1 cellular context compared by ENCODE assay signal in genomic region chr20:381581-382290, GRCh38.
TF ChIP-seq lines count a peak whose summit lies in the region.

No MANE protein-coding gene starts in this region.

TF ChIP-seq in HepG2, 621 proteins besides CTCF, POLR2A, EP300 and RAD21 (continued from another document and continues in another):
- TF ChIP-seq ZNF280B (CRISPR knock-in tag; IDR thresholded peaks at IDR 0.05; ENCODE audit: borderline replicate concordance) (peak; percentile 46; the same call in 1 of the 2 replicates), KLF11 (CRISPR knock-in tag; IDR thresholded peaks at IDR 0.05) (no peak), ZBTB26 (CRISPR knock-in tag; IDR thresholded peaks at IDR 0.05; ENCODE audit: borderline replicate concordance) (0 out of 2 replicates have a peak, but pooled peaks have one; percentile 15), MEIS1 (CRISPR knock-in tag; IDR thresholded peaks at IDR 0.05; ENCODE audit: borderline replicate concordance) (no peak; the same call in 1 of the 2 replicates), DMTF1 (CRISPR knock-in tag; IDR thresholded peaks at IDR 0.05) (no peak), CBFB (CRISPR knock-in tag; IDR thresholded peaks at IDR 0.05) (peak; percentile 61; the same call in 1 of the 2 replicates), MLLT10 (CRISPR knock-in tag; IDR thresholded peaks at IDR 0.05) (peak; percentile 66; the same call in 1 of the 2 replicates), CBX2 (IDR thresholded peaks at IDR 0.05; ENCODE audit: low read depth, low read length) (no peak), CBX2 (CRISPR knock-in tag; IDR thresholded peaks at IDR 0.05; ENCODE audit: low read depth) (no peak), SSRP1 (CRISPR knock-in tag; IDR thresholded peaks at IDR 0.05) (peak; percentile 91), RXRA (CRISPR knock-in tag; IDR thresholded peaks at IDR 0.05) (peak; percentile 29; the same call in 1 of the 2 replicates), SMC3 (IDR thresholded peaks at IDR 0.05; ENCODE audit: low read length) (no peak), GZF1 (CRISPR knock-in tag; IDR thresholded peaks at IDR 0.05) (peak; percentile 59; the same call in 1 of the 2 replicates), ZNF605 (CRISPR knock-in tag; IDR thresholded peaks at IDR 0.05) (no peak), CHD2 (IDR thresholded peaks at IDR 0.05; ENCODE audit: low read depth, low read length) (no peak; the same call in 1 of the 2 replicates), ZNF678 (CRISPR knock-in tag; IDR thresholded peaks at IDR 0.05) (peak; percentile 84; the same call in 1 of the 2 replicates), ZNF329 (CRISPR knock-in tag; IDR thresholded peaks at IDR 0.05; ENCODE audit: low read depth) (0 out of 2 replicates have a peak, but pooled peaks have one; percentile 41), SOX5 (CRISPR knock-in tag; IDR thresholded peaks at IDR 0.05; ENCODE audit: borderline replicate concordance) (0 out of 2 replicates have a peak, but pooled peaks have one; percentile 30), MAFF (IDR thresholded peaks at IDR 0.05; ENCODE audit: low read depth, low read length) (no peak), CBX5 (CRISPR knock-in tag; IDR thresholded peaks at IDR 0.05; ENCODE audit: borderline replicate concordance) (peak; percentile 43; the same call in 1 of the 2 replicates), ZNF788 (CRISPR knock-in tag; IDR thresholded peaks at IDR 0.05; ENCODE audit: borderline replicate concordance) (peak; percentile 90; the same call in 1 of the 2 replicates), MIXL1 (CRISPR knock-in tag; IDR thresholded peaks at IDR 0.05) (peak; percentile 65), ZNF639 (CRISPR knock-in tag; conservative IDR thresholded peaks at IDR 0.05) (0 out of 2 replicates have a peak, but pooled peaks have one; percentile 2), GABPB1 (CRISPR knock-in tag; IDR thresholded peaks at IDR 0.05) (peak; percentile 82), ZBTB20 (CRISPR knock-in tag; IDR thresholded peaks at IDR 0.05; ENCODE audit: borderline replicate concordance, low read depth) (0 out of 2 replicates have a peak, but pooled peaks have one; percentile 47), ZBTB33 (CRISPR knock-in tag; IDR thresholded peaks at IDR 0.05) (no peak), IRF1 (CRISPR knock-in tag; IDR thresholded peaks at IDR 0.05; ENCODE audit: low read depth) (0 out of 2 replicates have a peak, but pooled peaks have one; percentile 24), ZKSCAN1 (IDR thresholded peaks at IDR 0.05; ENCODE audit: low read length) (no peak), PAF1 (CRISPR knock-in tag; IDR thresholded peaks at IDR 0.05) (peak; percentile 86), FOXO4 (CRISPR knock-in tag; conservative IDR thresholded peaks at IDR 0.05) (no peak), ZNF431 (CRISPR knock-in tag; IDR thresholded peaks at IDR 0.05; ENCODE audit: borderline replicate concordance, low read depth) (peak; percentile 52; the same call in 1 of the 2 replicates), ZNF432 (CRISPR knock-in tag; IDR thresholded peaks at IDR 0.05; ENCODE audit: borderline replicate concordance) (no peak), ZNF138 (CRISPR knock-in tag; IDR thresholded peaks at IDR 0.05; ENCODE audit: low read depth) (peak; percentile 70; the same call in 1 of the 2 replicates), ATRX (CRISPR knock-in tag; IDR thresholded peaks at IDR 0.05; ENCODE audit: borderline replicate concordance) (no peak), ZNF883 (CRISPR knock-in tag; IDR thresholded peaks at IDR 0.05; ENCODE audit: not compliant biosample characterization) (no peak), ZSCAN21 (CRISPR knock-in tag; IDR thresholded peaks at IDR 0.05; ENCODE audit: borderline replicate concordance) (peak; percentile 57), SAFB2 (CRISPR knock-in tag; IDR thresholded peaks at IDR 0.05; ENCODE audit: borderline replicate concordance, low read depth) (peak; percentile 94), BRF2 (CRISPR knock-in tag; IDR thresholded peaks at IDR 0.05) (peak; percentile 69; the same call in 1 of the 2 replicates), TBX3 (IDR thresholded peaks at IDR 0.05; ENCODE audit: borderline replicate concordance) (no peak), ZNF557 (CRISPR knock-in tag; IDR thresholded peaks at IDR 0.05) (peak; percentile 86; the same call in 1 of the 2 replicates), ZNF558 (CRISPR knock-in tag; IDR thresholded peaks at IDR 0.05; ENCODE audit: borderline replicate concordance) (peak; percentile 76; the same call in 1 of the 2 replicates)
- TF ChIP-seq, protein P1, sequence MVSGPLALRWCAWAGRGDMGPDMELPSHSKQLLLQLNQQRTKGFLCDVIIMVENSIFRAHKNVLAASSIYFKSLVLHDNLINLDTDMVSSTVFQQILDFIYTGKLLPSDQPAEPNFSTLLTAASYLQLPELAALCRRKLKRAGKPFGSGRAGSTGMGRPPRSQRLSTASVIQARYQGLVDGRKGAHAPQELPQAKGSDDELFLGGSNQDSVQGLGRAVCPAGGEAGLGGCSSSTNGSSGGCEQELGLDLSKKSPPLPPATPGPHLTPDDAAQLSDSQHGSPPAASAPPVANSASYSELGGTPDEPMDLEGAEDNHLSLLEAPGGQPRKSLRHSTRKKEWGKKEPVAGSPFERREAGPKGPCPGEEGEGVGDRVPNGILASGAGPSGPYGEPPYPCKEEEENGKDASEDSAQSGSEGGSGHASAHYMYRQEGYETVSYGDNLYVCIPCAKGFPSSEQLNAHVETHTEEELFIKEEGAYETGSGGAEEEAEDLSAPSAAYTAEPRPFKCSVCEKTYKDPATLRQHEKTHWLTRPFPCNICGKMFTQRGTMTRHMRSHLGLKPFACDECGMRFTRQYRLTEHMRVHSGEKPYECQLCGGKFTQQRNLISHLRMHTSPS (CRISPR knock-in tag; IDR thresholded peaks at IDR 0.05; ENCODE audit: low read depth), result peak; percentile 55; the same call in 1 of the 2 replicates
- TF ChIP-seq, protein P2, sequence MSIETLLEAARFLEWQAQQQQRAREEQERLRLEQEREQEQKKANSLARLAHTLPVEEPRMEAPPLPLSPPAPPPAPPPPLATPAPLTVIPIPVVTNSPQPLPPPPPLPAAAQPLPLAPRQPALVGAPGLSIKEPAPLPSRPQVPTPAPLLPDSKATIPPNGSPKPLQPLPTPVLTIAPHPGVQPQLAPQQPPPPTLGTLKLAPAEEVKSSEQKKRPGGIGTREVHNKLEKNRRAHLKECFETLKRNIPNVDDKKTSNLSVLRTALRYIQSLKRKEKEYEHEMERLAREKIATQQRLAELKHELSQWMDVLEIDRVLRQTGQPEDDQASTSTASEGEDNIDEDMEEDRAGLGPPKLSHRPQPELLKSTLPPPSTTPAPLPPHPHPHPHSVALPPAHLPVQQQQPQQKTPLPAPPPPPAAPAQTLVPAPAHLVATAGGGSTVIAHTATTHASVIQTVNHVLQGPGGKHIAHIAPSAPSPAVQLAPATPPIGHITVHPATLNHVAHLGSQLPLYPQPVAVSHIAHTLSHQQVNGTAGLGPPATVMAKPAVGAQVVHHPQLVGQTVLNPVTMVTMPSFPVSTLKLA (IDR thresholded peaks at IDR 0.05), result peak; percentile 37; the same call in 1 of the 2 replicates
